Comparison of ENCODE assay signal across 11 cellular contexts in the genomic region with DNA sequence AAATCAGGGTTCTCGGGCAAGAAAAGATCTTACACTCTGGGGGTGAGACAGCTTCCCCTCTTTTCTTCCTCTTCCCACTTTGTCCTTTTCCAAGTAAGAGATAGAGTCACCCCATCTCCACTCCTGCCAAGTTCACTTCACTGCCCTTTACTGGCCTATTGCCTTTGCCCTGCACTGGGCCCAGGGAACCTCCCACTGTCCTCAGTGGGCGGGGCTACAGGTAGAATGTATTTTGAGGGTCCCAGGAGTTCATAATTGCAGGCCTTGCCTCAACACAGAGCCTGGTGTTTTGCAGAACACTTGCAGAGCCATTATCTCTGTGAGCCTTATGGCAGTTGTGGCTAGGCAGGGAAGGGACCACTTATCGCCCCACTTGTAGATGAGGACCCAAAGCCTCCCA. TPM values are rescaled to one million over a fixed set of nuclear protein-coding genes. Genes with fewer than 3 reads are reported as not detected.
DNase-seq lines count a peak whose midpoint lies in the region; ATAC-seq and TF ChIP-seq lines count a peak whose summit lies in the region.
"Had no signal": no experiment of that assay in that cellular context is flagged by ENCODE, and none has a peak within 500 bp of the region (broad histone marks: within the 10 kb centered on the region; RNA-seq: fewer than 3 reads in every experiment).

No MANE protein-coding gene starts in this region.

- no peaks in the 10 kb centered on the region for H4K20me1 ChIP-seq in DOHH2 (ENCODE audit: control insufficient read depth, insufficient read depth, low read depth, low read length)
- peaks cover 49% of the 10 kb centered on the region for H4K20me1 ChIP-seq in osteoblast (ENCODE audit: insufficient read depth, low read length)

- H3K27me3 ChIP-seq in DOHH2 (ENCODE audit: control insufficient read depth, low read length) (no peaks in the 10 kb centered on the region), osteoblast (ENCODE audit: insufficient read depth, low read length) (no peaks in the 10 kb centered on the region)
- H3K27me3 ChIP-seq: thyroid gland had no signal

- H3K4me3 ChIP-seq in DOHH2 (ENCODE audit: low read length) (peak overlapping the region; percentile 81), NB4 (ENCODE audit: low read depth, low read length) (peak overlapping the region; percentile 87), osteoblast (ENCODE audit: insufficient read depth, low read length) (no peak overlapping the region)
- H3K4me3 ChIP-seq: thyroid gland had no signal

- no peaks in the 10 kb centered on the region for H3K9me2 ChIP-seq in DOHH2 (replicated peaks; ENCODE audit: control insufficient read depth, low read length)

- H3K36me3 ChIP-seq in DOHH2 (ENCODE audit: control insufficient read depth, low read length) (peaks cover 13% of the 10 kb centered on the region), osteoblast (ENCODE audit: insufficient read depth, low read length) (peaks cover 20% of the 10 kb centered on the region)

- ATAC-seq in GM18517 (IDR thresholded peaks at IDR 0.05; ENCODE audit: unreplicated experiment), result no peak

- H3F3A ChIP-seq in DOHH2 (ENCODE audit: control insufficient read depth, insufficient read depth), result no peaks in the 10 kb centered on the region

- H3K4me1 ChIP-seq in DOHH2 (ENCODE audit: control insufficient read depth, low read length) (peaks cover 57% of the 10 kb centered on the region), osteoblast (ENCODE audit: insufficient read depth, low read length) (peaks cover 41% of the 10 kb centered on the region)

- H3K9me3 ChIP-seq in DOHH2 (ENCODE audit: control insufficient read depth, insufficient read depth, low read length), result no peaks in the 10 kb centered on the region
- no peaks in the 10 kb centered on the region for H3K9me3 ChIP-seq in osteoblast (ENCODE audit: low read depth, low read length)
- H3K9me3 ChIP-seq: thyroid gland had no signal

- DNase-seq in NB4 (ENCODE audit: low read depth) (no peak), caudate nucleus (lab: John Stamatoyannopoulos, UW) (no peak), osteoblast (ENCODE audit: insufficient read length, low spot score, missing footprints) (no peak), SHP77 treated with DMSO at 0.1 percent for 48 hours (lab: John Stamatoyannopoulos, UW) (no peak), NCI-H774 (lab: John Stamatoyannopoulos, UW) (no peak)
- DNase-seq: activated CD4-positive, alpha-beta T cell treated with anti-CD3 and anti-CD28 coated beads, Interleukin-2, amount 50 U/mL, for 48 hours; thyroid gland had no signal

- H3K79me2 ChIP-seq in DOHH2 (ENCODE audit: control insufficient read depth, low read length), result peaks cover 63% of the 10 kb centered on the region
- peaks cover 63% of the 10 kb centered on the region for H3K79me2 ChIP-seq in osteoblast (ENCODE audit: insufficient read depth, low read length)

- peak overlapping the region; percentile 77 for H3K4me2 ChIP-seq in DOHH2 (ENCODE audit: low read length)
- peak overlapping the region; percentile 98 for H3K4me2 ChIP-seq in osteoblast (ENCODE audit: insufficient read depth, low read length)

- H2AFZ ChIP-seq in osteoblast (ENCODE audit: low read length), result no peak overlapping the region

- TF ChIP-seq CTCF in DOHH2 (IDR thresholded peaks at IDR 0.05; ENCODE audit: low read depth, low read length, poor library complexity, severe bottlenecking) (no peak), NB4 (IDR thresholded peaks at IDR 0.05; ENCODE audit: low read depth, low read length) (no peak), osteoblast (IDR thresholded peaks at IDR 0.05; ENCODE audit: extremely low read depth, low read depth, low read length) (no peak)

- no peak for TF ChIP-seq POLR2A in NB4 (IDR thresholded peaks at IDR 0.05; ENCODE audit: extremely low read depth, insufficient read length)

- H3K27ac ChIP-seq in DOHH2 (ENCODE audit: low read depth, low read length), result no peak overlapping the region
- H3K27ac ChIP-seq in caudate nucleus (ENCODE audit: low read depth, low read length), result peak overlapping the region; percentile 41
- H3K27ac ChIP-seq in osteoblast (ENCODE audit: low read depth, low read length), result peak overlapping the region; percentile 93
- H3K27ac ChIP-seq: thyroid gland had no signal

RNA-seq across cellular contexts. Expression of a gene that starts 3.3 kb away (rescaled TPM):
- 55.4 and 59.4 TPM in 2 replicates for total RNA-seq in osteoblast

RNA-seq across cellular contexts. Expression of a gene that starts 3.5 kb away (rescaled TPM):
- total RNA-seq in osteoblast, result 0.29 and 0.72 TPM in 2 replicates
- total RNA-seq: kidney epithelial cell, posterior vena cava, thyroid gland had no signal

RNA-seq across cellular contexts. Expression of a gene that starts 33.0 kb away (rescaled TPM):
- 9.4 and 13.8 TPM in 2 replicates for total RNA-seq in osteoblast

RNA-seq across cellular contexts. Expression of a gene that starts 45.0 kb away (rescaled TPM):
- 14.8 and 16.2 TPM in 2 replicates for total RNA-seq in osteoblast
